Comparison of ENCODE assay signal across 13 cellular contexts in the genomic region with DNA sequence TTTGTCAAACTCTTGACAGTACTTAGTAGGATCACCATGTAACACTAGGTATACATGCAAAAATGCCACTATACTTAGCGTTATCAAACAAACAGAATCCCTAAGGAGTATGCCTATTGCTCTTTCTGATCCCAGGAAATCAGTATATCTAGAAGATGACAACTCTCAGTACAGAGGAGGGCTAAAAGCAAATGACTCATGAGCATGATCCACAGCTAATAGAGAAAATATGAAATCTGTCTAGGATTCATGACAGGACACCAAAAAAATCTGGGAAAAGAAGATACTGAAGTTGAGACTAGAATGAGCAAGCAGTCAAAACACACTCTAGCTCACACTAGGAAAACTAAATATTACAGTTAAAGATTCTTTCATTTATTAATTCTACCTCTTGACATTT.
DNase-seq lines count a peak whose midpoint lies in the region; ATAC-seq and TF ChIP-seq lines count a peak whose summit lies in the region.
"Had no signal": no experiment of that assay in that cellular context is flagged by ENCODE, and none has a peak within 500 bp of the region (broad histone marks: within the 10 kb centered on the region; RNA-seq: fewer than 3 reads in every experiment).

No MANE protein-coding gene starts in this region.

- peaks cover 0 to 14% (median 0%) of the 10 kb centered on the region in 3 donors for H3K36me3 ChIP-seq in esophagus squamous epithelium

- intact Hi-C loops in esophagus squamous epithelium (cut with DNase I), result no loop called here

- no peaks in the 10 kb centered on the region for H3K27me3 ChIP-seq in esophagus squamous epithelium

- no peak for ATAC-seq in GM19467 (IDR thresholded peaks at IDR 0.05; ENCODE audit: unreplicated experiment)
- ATAC-seq: HCT116 had no signal

- DNase-seq in AG08395 (ENCODE audit: low spot score) (peak; percentile 38), HCEC 1CT (peak; percentile 84), glomerular visceral epithelial cell (ENCODE audit: extremely low spot score) (peak; percentile 16), NCI-H1092 (lab: John Stamatoyannopoulos, UW) (no peak), esophagus squamous epithelium (lab: John Stamatoyannopoulos, UW) (no peak)
- no peak for DNase-seq in activated naive CD8-positive, alpha-beta T cell treated with anti-CD3 and anti-CD28 coated beads for 36 hours
- no peak for DNase-seq in activated CD8-positive, alpha-beta memory T cell treated with anti-CD3 and anti-CD28 coated beads, Interleukin-2, amount 50 U/mL, for 4 hours
- DNase-seq: Caco-2; central memory CD4-positive, alpha-beta T cell; NCI-H2081; occipital lobe had no signal

- H3K9me3 ChIP-seq in esophagus squamous epithelium, result no peaks in the 10 kb centered on the region
- H3K9me3 ChIP-seq: Caco-2 had no signal

- no peak for TF ChIP-seq CTCF in esophagus squamous epithelium (IDR thresholded peaks at IDR 0.05)

- no peaks in the 10 kb centered on the region for H3K4me1 ChIP-seq in esophagus squamous epithelium
- H3K4me1 ChIP-seq: Caco-2 had no signal

- H3K9me3 Mint-ChIP-seq in activated naive CD8-positive, alpha-beta T cell treated with anti-CD3 and anti-CD28 coated beads for 36 hours, result peaks cover 6% of the 10 kb centered on the region

- no peak overlapping the region for H3K27ac ChIP-seq in esophagus squamous epithelium

- H3K27ac Mint-ChIP-seq in activated naive CD8-positive, alpha-beta T cell treated with anti-CD3 and anti-CD28 coated beads for 36 hours, result peak overlapping the region; percentile 67

- no peak for TF ChIP-seq POLR2A in esophagus squamous epithelium (IDR thresholded peaks at IDR 0.05)

- peaks cover 75% of the 10 kb centered on the region for H3K4me1 Mint-ChIP-seq in activated naive CD8-positive, alpha-beta T cell treated with anti-CD3 and anti-CD28 coated beads for 36 hours

- H3K4me3 Mint-ChIP-seq in activated naive CD8-positive, alpha-beta T cell treated with anti-CD3 and anti-CD28 coated beads for 36 hours, result peak overlapping the region; percentile 57

- H3K27me3 Mint-ChIP-seq in activated naive CD8-positive, alpha-beta T cell treated with anti-CD3 and anti-CD28 coated beads for 36 hours, result no peaks in the 10 kb centered on the region

- no peak overlapping the region for H3K4me3 ChIP-seq in esophagus squamous epithelium

- peaks cover 59% of the 10 kb centered on the region for H3K36me3 Mint-ChIP-seq in activated naive CD8-positive, alpha-beta T cell treated with anti-CD3 and anti-CD28 coated beads for 36 hours

- 94 to 95% methylated on average over 1 of the region's 1 CpG for WGBS in esophagus squamous epithelium, 2 donors

Comparison
In these comparisons a context has a peak if more than half of its experiments do, and no peak if none do; other contexts are left out.
1. DNase-seq: peak in AG08395 (single experiment), HCEC 1CT (single experiment) and glomerular visceral epithelial cell (single experiment); none in activated naive CD8-positive, alpha-beta T cell treated with anti-CD3 and anti-CD28 coated beads for 36 hours (single experiment), NCI-H1092 (single experiment), activated CD8-positive, alpha-beta memory T cell treated with anti-CD3 and anti-CD28 coated beads, Interleukin-2, amount 50 U/mL, for 4 hours (single experiment) and esophagus squamous epithelium (single experiment).